In the genomic region with DNA sequence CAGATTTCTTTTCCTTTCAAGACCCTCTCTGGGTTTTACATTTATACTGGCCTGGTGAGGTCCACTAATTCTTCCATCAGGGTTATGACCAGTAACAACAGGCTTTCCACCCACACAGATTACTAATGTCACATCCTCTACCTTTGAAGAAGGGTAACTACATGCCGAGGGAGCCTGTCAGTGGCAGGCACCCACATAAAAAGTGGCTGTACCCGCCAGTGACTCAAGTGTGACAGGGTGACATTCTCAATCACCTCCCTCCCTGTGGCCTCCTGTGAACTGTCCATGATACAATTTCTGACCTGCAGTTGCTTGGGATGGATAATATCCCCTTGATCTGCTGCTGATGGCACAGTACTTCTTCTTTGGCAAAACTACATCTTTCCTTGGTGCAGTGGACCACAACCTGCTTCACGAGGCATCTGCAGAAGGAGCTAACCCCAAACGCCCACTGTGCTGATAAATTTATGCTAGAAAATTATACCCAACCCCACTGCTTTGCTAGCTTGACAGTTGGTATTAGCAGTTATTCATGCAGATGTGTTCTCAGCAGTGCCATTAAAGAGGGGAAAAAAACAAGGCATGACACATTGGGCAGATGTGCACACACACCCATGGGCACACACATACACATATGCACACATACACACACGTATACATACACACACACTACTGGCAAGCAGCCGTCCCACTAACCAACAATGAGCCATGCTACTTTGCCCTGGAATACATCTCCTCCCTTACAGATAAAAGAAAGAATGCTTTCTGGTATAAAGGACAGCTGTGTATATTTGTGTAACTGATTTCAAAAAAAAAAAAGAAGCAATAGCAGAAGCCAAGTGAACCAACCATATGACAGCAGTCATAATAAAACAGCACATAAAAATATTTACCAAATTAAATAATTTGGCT, we compare ENCODE assay signal across 9 cellular contexts. TPM values are rescaled to one million over a fixed set of nuclear protein-coding genes. Genes with fewer than 3 reads are reported as not detected.
DNase-seq lines count a peak whose midpoint lies in the region; ATAC-seq and TF ChIP-seq lines count a peak whose summit lies in the region.
"Had no signal": no experiment of that assay in that cellular context is flagged by ENCODE, and none has a peak within 500 bp of the region (broad histone marks: within the 10 kb centered on the region; RNA-seq: fewer than 3 reads in every experiment).

No MANE protein-coding gene starts in this region.

- H3K4me2 ChIP-seq in PC-3 (ENCODE audit: low read length) = no peak overlapping the region

- no peaks in the 10 kb centered on the region for H3K9me3 ChIP-seq in PC-3 (ENCODE audit: low read length)

- intact Hi-C loops in PC-3 (cut with micrococcal nuclease) = no loop called here

- no peak overlapping the region for H3K4me3 ChIP-seq in PC-3 (ENCODE audit: low read length)

- H3K36me3 Mint-ChIP-seq in central memory CD8-positive, alpha-beta T cell (ENCODE audit: insufficient read depth) = peaks cover 3% of the 10 kb centered on the region

- H3K4me1 Mint-ChIP-seq in central memory CD8-positive, alpha-beta T cell = peaks cover 40% of the 10 kb centered on the region

- no peak overlapping the region for H2AFZ ChIP-seq in PC-3 (ENCODE audit: low read length)

- H3K9me2 ChIP-seq in PC-3 (replicated peaks; ENCODE audit: low read length) = no peaks in the 10 kb centered on the region

- DNase-seq in activated T-cell treated with anti-CD3 and anti-CD28 coated beads for 24 hours (ENCODE audit: low read depth) (peak; percentile 40), PC-3 (no peak), NCI-H774 (lab: John Stamatoyannopoulos, UW) (no peak), NCI-H128 (lab: John Stamatoyannopoulos, UW; ENCODE audit: unreplicated experiment) (no peak), NCI-H345 (lab: John Stamatoyannopoulos, UW) (no peak)
- no peak for DNase-seq in activated T-cell treated with anti-CD3 and anti-CD28 coated beads, Interleukin-2, amount 50 U/mL, for 1 hour
- no peak for DNase-seq in central memory CD8-positive, alpha-beta T cell (ENCODE audit: low spot score in 2 of 2)
- DNase-seq in stimulated activated CD4-positive, alpha-beta T cell treated with anti-CD3 and anti-CD28 coated beads, Interleukin-4, amount 100 ng/mL, for 24 hours = peak; percentile 56
- DNase-seq: H9 had no signal

- no peak overlapping the region for H3K27ac ChIP-seq in PC-3 (ENCODE audit: low read length)

- BruUV-seq in PC-3 (replicated peaks; lab: Mats Ljungman, UMichigan) = no TSS peak

- H3K79me2 ChIP-seq in PC-3 (ENCODE audit: low read length) = peaks cover 40% of the 10 kb centered on the region

- CTCF ChIA-PET in PC-3 (lab: Charles Lee) = no interaction called here

- H3K36me3 ChIP-seq in PC-3 (ENCODE audit: low read depth, low read length) = peaks cover 5% of the 10 kb centered on the region; the same call in 1 of the 2 replicates

- peaks cover 17% of the 10 kb centered on the region for H3K4me1 ChIP-seq in PC-3 (ENCODE audit: insufficient read depth, low read length)

- peak; percentile 18 for ATAC-seq in PC-3
- ATAC-seq in central memory CD8-positive, alpha-beta T cell (replicated peaks; ENCODE audit: extremely low read depth, poor library complexity, severe bottlenecking) = peak; percentile 43

- no peak overlapping the region for H3K4me3 Mint-ChIP-seq in central memory CD8-positive, alpha-beta T cell
- H3K4me3 Mint-ChIP-seq: H9 had no signal

- H3K27me3 ChIP-seq in PC-3 (ENCODE audit: low read length) = no peaks in the 10 kb centered on the region

- peak overlapping the region; percentile 29 for H3K27ac Mint-ChIP-seq in central memory CD8-positive, alpha-beta T cell (ENCODE audit: low read depth)
- H3K27ac Mint-ChIP-seq: H9 had no signal

- TF ChIP-seq CTCF in PC-3 (conservative IDR thresholded peaks at IDR 0.05; ENCODE audit: low read depth, low read length) = no peak

- H3F3A ChIP-seq in PC-3 (ENCODE audit: low read length, unreplicated experiment) = no peaks in the 10 kb centered on the region

- H3K9ac ChIP-seq in PC-3 (ENCODE audit: low read length) = no peak overlapping the region

- H3K27me3 Mint-ChIP-seq in central memory CD8-positive, alpha-beta T cell = no peaks in the 10 kb centered on the region

- H4K20me1 ChIP-seq in PC-3 (ENCODE audit: low read length) = no peaks in the 10 kb centered on the region

- POLR2A ChIA-PET in PC-3 (lab: Charles Lee; ENCODE audit: unreplicated experiment) = no interaction called here

- no peaks in the 10 kb centered on the region for H3K9me3 Mint-ChIP-seq in central memory CD8-positive, alpha-beta T cell
- H3K9me3 Mint-ChIP-seq: H9 had no signal

RNA-seq across cellular contexts. Expression of a gene that starts 20.8 kb away (rescaled TPM):
- 16.0 and 21.8 TPM in 2 replicates for total RNA-seq in PC-3 (2014; rRNA removed)

Comparison
In these comparisons a context has a peak if more than half of its experiments do, and no peak if none do; other contexts are left out.
1. DNase-seq: peak in activated T-cell treated with anti-CD3 and anti-CD28 coated beads for 24 hours (single experiment) and stimulated activated CD4-positive, alpha-beta T cell treated with anti-CD3 and anti-CD28 coated beads, Interleukin-4, amount 100 ng/mL, for 24 hours (single experiment); none in activated T-cell treated with anti-CD3 and anti-CD28 coated beads, Interleukin-2, amount 50 U/mL, for 1 hour (single experiment), PC-3 (single experiment), central memory CD8-positive, alpha-beta T cell (0 of 2), NCI-H774 (single experiment), NCI-H128 (single experiment) and NCI-H345 (single experiment).